Comparison of ENCODE assay signal across 10 cellular contexts in the genomic region with DNA sequence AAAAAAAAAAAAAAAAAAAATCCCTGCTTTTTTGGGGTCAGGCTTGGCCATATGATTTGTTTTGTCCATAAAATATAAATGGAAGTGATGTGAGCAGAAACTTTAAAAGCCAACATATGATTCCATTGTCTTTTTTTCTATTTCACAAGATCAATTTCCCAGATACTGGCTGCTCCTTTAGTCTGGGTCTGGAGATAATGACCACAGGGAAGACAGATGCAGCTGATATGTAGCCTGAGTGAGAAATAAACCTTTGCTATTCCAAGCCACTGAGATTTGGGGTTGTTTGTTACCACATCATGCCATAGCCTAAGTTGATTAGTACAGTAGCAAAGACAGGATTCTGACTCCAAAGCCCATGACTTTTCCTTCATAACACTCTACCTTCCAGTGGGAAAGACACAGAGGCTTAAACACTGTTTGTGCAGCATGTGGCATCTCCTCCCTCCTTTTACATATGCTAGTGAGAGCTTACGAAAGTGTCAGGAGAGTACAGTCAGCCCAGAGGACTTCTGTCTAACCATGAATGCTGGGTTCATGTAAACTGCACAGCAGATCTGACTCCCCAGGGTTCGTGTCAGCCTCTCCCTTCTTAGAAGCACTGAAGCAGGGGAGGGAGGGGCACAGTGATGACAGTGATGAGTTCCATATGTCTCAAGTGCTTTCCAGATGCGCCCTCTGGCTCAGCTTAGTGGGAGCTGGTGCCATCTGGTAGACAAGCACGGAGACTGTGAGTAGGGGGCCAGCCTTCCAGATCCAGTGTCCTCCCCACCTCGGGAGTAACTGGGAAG. TPM values are rescaled to one million over a fixed set of nuclear protein-coding genes. Genes with fewer than 3 reads are reported as not detected.
DNase-seq lines count a peak whose midpoint lies in the region; ATAC-seq and TF ChIP-seq lines count a peak whose summit lies in the region.
"Had no signal": no experiment of that assay in that cellular context is flagged by ENCODE, and none has a peak within 500 bp of the region (broad histone marks: within the 10 kb centered on the region; RNA-seq: fewer than 3 reads in every experiment).

No MANE protein-coding gene starts in this region.

- intact Hi-C loops in activated CD8-positive, alpha-beta T cell treated with anti-CD3 and anti-CD28 coated beads for 36 hours (cut with micrococcal nuclease), result no loop called here

- no peak overlapping the region for H3K27ac Mint-ChIP-seq in activated CD8-positive, alpha-beta T cell treated with anti-CD3 and anti-CD28 coated beads for 36 hours

- H3K4me1 Mint-ChIP-seq in activated CD8-positive, alpha-beta T cell treated with anti-CD3 and anti-CD28 coated beads for 36 hours (ENCODE audit: low read depth), result no peaks in the 10 kb centered on the region

- no peak overlapping the region for H3K4me3 Mint-ChIP-seq in activated CD8-positive, alpha-beta T cell treated with anti-CD3 and anti-CD28 coated beads for 36 hours

- DNase-seq in DMS 273 treated with DMSO at 0.1 percent for 48 hours (lab: John Stamatoyannopoulos, UW), result peak; percentile 69
- DNase-seq in NCI-H345 treated with DMSO at 0.1 percent for 48 hours (lab: John Stamatoyannopoulos, UW; ENCODE audit: unreplicated experiment), result peak; percentile 15
- peak; percentile 79 for DNase-seq in fibroblast of pulmonary artery (ENCODE audit: low read depth)
- DNase-seq in occipital lobe (lab: John Stamatoyannopoulos, UW), result peak; percentile 4
- no peak for DNase-seq in NCI-H748 treated with DMSO at 0.1 percent for 48 hours (lab: John Stamatoyannopoulos, UW)
- DNase-seq in DMS153 (lab: John Stamatoyannopoulos, UW), result no peak
- no peak for DNase-seq in activated CD8-positive, alpha-beta T cell treated with anti-CD3 and anti-CD28 coated beads for 36 hours
- no peak for DNase-seq in activated CD4-positive, CD25-positive, alpha-beta regulatory T cell (lab: John Stamatoyannopoulos, UW)
- DNase-seq: DND-41 had no signal

- no peaks in the 10 kb centered on the region for H3K9me3 Mint-ChIP-seq in activated CD8-positive, alpha-beta T cell treated with anti-CD3 and anti-CD28 coated beads for 36 hours

- no peaks in the 10 kb centered on the region for H3K36me3 Mint-ChIP-seq in activated CD8-positive, alpha-beta T cell treated with anti-CD3 and anti-CD28 coated beads for 36 hours (ENCODE audit: low read depth)

- POLR2A ChIA-PET in activated CD8-positive, alpha-beta T cell treated with anti-CD3 and anti-CD28 coated beads for 36 hours (lab: Charles Lee), result no interaction called here

- peaks cover 4% of the 10 kb centered on the region for H3K27me3 Mint-ChIP-seq in activated CD8-positive, alpha-beta T cell treated with anti-CD3 and anti-CD28 coated beads for 36 hours

- TF ChIP-seq CTCF in fibroblast of pulmonary artery (IDR thresholded peaks at IDR 0.05; ENCODE audit: low read length, missing control alignments), result no peak
- TF ChIP-seq CTCF in activated CD8-positive, alpha-beta T cell treated with anti-CD3 and anti-CD28 coated beads for 36 hours (IDR thresholded peaks at IDR 0.05), result no peak

- no peak overlapping the region for H3K4me3 ChIP-seq in fibroblast of pulmonary artery (replicated peaks; ENCODE audit: low read depth, low read length)

- no peak for ATAC-seq in activated CD8-positive, alpha-beta T cell treated with anti-CD3 and anti-CD28 coated beads for 36 hours
- ATAC-seq: Panc1 had no signal

- CTCF ChIA-PET in activated CD8-positive, alpha-beta T cell treated with anti-CD3 and anti-CD28 coated beads for 36 hours (lab: Charles Lee), result interaction anchor here (1.2 kb wide), 1 partner anchor 209 kb away, joined by 3 read pairs; no protein-coding TSS in a partner anchor

RNA-seq across cellular contexts. Expression of a gene that starts 36.7 kb away (rescaled TPM):
- total RNA-seq in occipital lobe, result 7.0 TPM
- not detected for total RNA-seq in activated CD8-positive, alpha-beta T cell treated with anti-CD3 and anti-CD28 coated beads for 36 hours

Comparison
In these comparisons a context has a peak if more than half of its experiments do, and no peak if none do; other contexts are left out.
1. DNase-seq: peak in DMS 273 treated with DMSO at 0.1 percent for 48 hours (single experiment), NCI-H345 treated with DMSO at 0.1 percent for 48 hours (single experiment), fibroblast of pulmonary artery (single experiment) and occipital lobe (single experiment); none in NCI-H748 treated with DMSO at 0.1 percent for 48 hours (single experiment), DMS153 (single experiment), activated CD8-positive, alpha-beta T cell treated with anti-CD3 and anti-CD28 coated beads for 36 hours (single experiment) and activated CD4-positive, CD25-positive, alpha-beta regulatory T cell (0 of 4).